ENCODE assay signal across 2 cellular contexts in the genomic region with DNA sequence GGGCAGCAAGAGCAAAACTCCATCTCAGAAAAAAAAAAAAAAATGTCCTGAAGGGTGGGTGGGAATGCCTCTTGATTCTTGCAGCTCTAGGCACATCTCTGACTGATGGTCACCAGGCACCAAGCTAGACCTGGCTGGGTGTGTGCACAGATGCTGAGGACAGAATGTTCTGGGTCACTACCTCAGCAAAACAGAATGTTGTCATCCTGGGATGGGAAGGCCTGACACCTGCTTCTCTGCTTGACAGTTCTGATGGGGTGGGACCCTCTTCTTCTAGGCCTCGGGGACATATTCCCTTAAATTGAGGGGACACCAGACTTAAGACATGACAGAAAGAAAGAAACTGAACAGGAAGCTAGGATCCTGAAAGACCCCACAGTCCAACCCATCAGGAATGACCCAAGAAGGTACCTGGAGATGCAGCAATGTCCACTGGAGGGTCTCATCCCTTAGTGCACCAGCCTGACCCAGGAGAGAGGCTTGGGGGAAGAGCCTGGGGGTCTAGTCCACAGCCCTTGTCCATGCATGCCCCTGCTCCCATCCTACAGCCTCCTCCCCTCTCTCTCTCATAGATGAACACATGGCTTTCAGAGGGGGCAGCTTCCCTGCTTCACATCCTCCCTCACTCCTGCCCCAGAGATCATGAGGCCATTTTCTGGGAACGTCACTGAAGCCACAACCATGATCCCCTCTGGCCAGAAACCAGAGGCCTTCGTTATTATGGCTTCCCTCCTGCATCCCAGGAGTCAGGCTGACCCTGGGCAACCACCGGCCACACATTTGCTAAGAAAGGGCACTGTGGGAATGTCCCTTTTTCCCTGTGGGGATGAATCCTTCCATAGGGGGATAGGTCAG.
TF ChIP-seq lines count a peak whose summit lies in the region.

No MANE protein-coding gene starts in this region.

TF ChIP-seq in SK-N-SH, 30 proteins besides CTCF, POLR2A, EP300 and RAD21 (continued from another document):
- TF ChIP-seq GATA2 (CRISPR knock-in tag; IDR thresholded peaks at IDR 0.05) (no peak), EZH2phosphoT487 (IDR thresholded peaks at IDR 0.05; ENCODE audit: borderline replicate concordance, low read depth) (no peak), ZBTB33 (IDR thresholded peaks at IDR 0.05; ENCODE audit: borderline replicate concordance, low read depth) (no peak), MXI1 (IDR thresholded peaks at IDR 0.05; ENCODE audit: low read depth, low read length) (no peak), RXRA (IDR thresholded peaks at IDR 0.05; ENCODE audit: borderline replicate concordance, low read depth) (no peak), REST (IDR thresholded peaks at IDR 0.05; ENCODE audit: low read depth, low read length) (no peak), TCF12 (IDR thresholded peaks at IDR 0.05) (no peak), GABPA (IDR thresholded peaks at IDR 0.05; ENCODE audit: low read depth) (no peak), SIN3A (IDR thresholded peaks at IDR 0.05; ENCODE audit: borderline replicate concordance, low read depth, low read length) (no peak), POLR2AphosphoS5 (IDR thresholded peaks at IDR 0.05; ENCODE audit: low read depth, low read length) (no peak), IRF3 (IDR thresholded peaks at IDR 0.05; ENCODE audit: low read depth, low read length) (no peak), CHD2 (IDR thresholded peaks at IDR 0.05; ENCODE audit: low read length, partially characterized antibody) (no peak), RFX5 (IDR thresholded peaks at IDR 0.05; ENCODE audit: low read length) (no peak), SMC3 (IDR thresholded peaks at IDR 0.05; ENCODE audit: low read depth, low read length) (no peak)
TF ChIP-seq in SK-N-SH: peak in this region for 0.

TF ChIP-seq in SK-N-SH treated with all-trans-retinoic acid at 6 μM for 48 hours, 23 proteins besides CTCF, POLR2A, EP300 and RAD21 (continued from another document):
- no peak for TF ChIP-seq TSHZ2 (CRISPR knock-in tag; IDR thresholded peaks at IDR 0.05)
- TF ChIP-seq OSR1 (CRISPR knock-in tag; IDR thresholded peaks at IDR 0.05): no peak
- TF ChIP-seq POU6F1 (CRISPR knock-in tag; IDR thresholded peaks at IDR 0.05; ENCODE audit: borderline replicate concordance, low read depth): no peak
